Comparison of ENCODE assay signal across 8 cellular contexts in genomic region chr7:51430480-51431086, GRCh38.
DNase-seq lines count a peak whose midpoint lies in the region; TF ChIP-seq lines count a peak whose summit lies in the region.

No MANE protein-coding gene starts in this region.

- intact Hi-C loops in esophagus squamous epithelium (cut with DNase I) (no loop called here), uterus (cut with DNase I; ENCODE audit: low total_unique reads) (no loop called here)

- no peaks in the 10 kb centered on the region for H3K4me1 ChIP-seq in esophagus squamous epithelium
- no peaks in the 10 kb centered on the region for H3K4me1 ChIP-seq in uterus

- no peak for TF ChIP-seq POLR2A in esophagus squamous epithelium (IDR thresholded peaks at IDR 0.05)
- TF ChIP-seq POLR2A in uterus (IDR thresholded peaks at IDR 0.05), result no peak

- no peaks in the 10 kb centered on the region for H3K9me3 Mint-ChIP-seq in activated CD4-positive, alpha-beta T cell treated with anti-CD3 and anti-CD28 coated beads, Interleukin-2, amount 10 ng/mL, durations not matched to agents 7 days and 5 days
- no peaks in the 10 kb centered on the region for H3K9me3 Mint-ChIP-seq in nephron progenitor cell

- no peak overlapping the region for H3K27ac Mint-ChIP-seq in activated CD4-positive, alpha-beta T cell treated with anti-CD3 and anti-CD28 coated beads, Interleukin-2, amount 10 ng/mL, durations not matched to agents 7 days and 5 days
- no peak overlapping the region for H3K27ac Mint-ChIP-seq in nephron progenitor cell

- H3K9me3 ChIP-seq in esophagus squamous epithelium (no peaks in the 10 kb centered on the region), uterus (no peaks in the 10 kb centered on the region)

- CTCF ChIA-PET in activated CD4-positive, alpha-beta T cell treated with anti-CD3 and anti-CD28 coated beads, Interleukin-2, amount 10 ng/mL, durations not matched to agents 7 days and 5 days (lab: Charles Lee), result no interaction called here

- POLR2A ChIA-PET in activated CD4-positive, alpha-beta T cell treated with anti-CD3 and anti-CD28 coated beads, Interleukin-2, amount 10 ng/mL, durations not matched to agents 7 days and 5 days (lab: Charles Lee), result no interaction called here

- TF ChIP-seq CTCF in esophagus squamous epithelium (IDR thresholded peaks at IDR 0.05) (peak; percentile 26 to 80 (median 66)), nephron progenitor cell (IDR thresholded peaks at IDR 0.05) (peak; percentile 86), uterus (IDR thresholded peaks at IDR 0.05) (peak; percentile 44 to 58 (median 47))

- no peak overlapping the region for H3K4me3 Mint-ChIP-seq in activated CD4-positive, alpha-beta T cell treated with anti-CD3 and anti-CD28 coated beads, Interleukin-2, amount 10 ng/mL, durations not matched to agents 7 days and 5 days
- no peak overlapping the region for H3K4me3 Mint-ChIP-seq in nephron progenitor cell

- WGBS in esophagus squamous epithelium, 2 donors, result 14 to 16% methylated on average over 13 of the region's 13 CpGs

- peak; percentile 87 for DNase-seq in DMS53 (lab: John Stamatoyannopoulos, UW)
- DNase-seq in H7, result peak; percentile 80
- peak; percentile 30 for DNase-seq in NCI-H2171 (lab: John Stamatoyannopoulos, UW)
- peak; percentile 63 for DNase-seq in activated CD4-positive, alpha-beta T cell treated with anti-CD3 and anti-CD28 coated beads, Interleukin-2, amount 10 ng/mL, durations not matched to agents 7 days and 5 days
- no peak for DNase-seq in esophagus squamous epithelium (lab: John Stamatoyannopoulos, UW)
- peak; percentile 71 for DNase-seq in nephron progenitor cell
- DNase-seq in uterus, result no peak
- no peak for DNase-seq in activated CD4-positive, CD25-positive, alpha-beta regulatory T cell treated with anti-CD3 and anti-CD28 coated beads, Interleukin-2, amount 50 U/mL, for 72 hours

- H3K36me3 Mint-ChIP-seq in activated CD4-positive, alpha-beta T cell treated with anti-CD3 and anti-CD28 coated beads, Interleukin-2, amount 10 ng/mL, durations not matched to agents 7 days and 5 days (ENCODE audit: low read depth), result no peaks in the 10 kb centered on the region
- H3K36me3 Mint-ChIP-seq in nephron progenitor cell (ENCODE audit: low read depth), result no peaks in the 10 kb centered on the region

- H3K36me3 ChIP-seq in H7 (replicated peaks; ENCODE audit: control insufficient read depth, insufficient read depth, low read length) (no peaks in the 10 kb centered on the region), esophagus squamous epithelium (no peaks in the 10 kb centered on the region), uterus (no peaks in the 10 kb centered on the region)

- H3K27me3 Mint-ChIP-seq in activated CD4-positive, alpha-beta T cell treated with anti-CD3 and anti-CD28 coated beads, Interleukin-2, amount 10 ng/mL, durations not matched to agents 7 days and 5 days, result no peaks in the 10 kb centered on the region
- H3K27me3 Mint-ChIP-seq in nephron progenitor cell (ENCODE audit: low read depth, poor library complexity), result peaks cover 13% of the 10 kb centered on the region

- H3K27ac ChIP-seq in esophagus squamous epithelium (no peak overlapping the region), uterus (no peak overlapping the region)

- H3K27me3 ChIP-seq in H7 (ENCODE audit: control insufficient read depth, insufficient read depth, low read length) (no peaks in the 10 kb centered on the region), esophagus squamous epithelium (peaks cover 0 to 8% (median 0%) of the 10 kb centered on the region in 4 donors), uterus (no peaks in the 10 kb centered on the region)

- H3K4me1 Mint-ChIP-seq in activated CD4-positive, alpha-beta T cell treated with anti-CD3 and anti-CD28 coated beads, Interleukin-2, amount 10 ng/mL, durations not matched to agents 7 days and 5 days, result no peaks in the 10 kb centered on the region
- H3K4me1 Mint-ChIP-seq in nephron progenitor cell, result no peaks in the 10 kb centered on the region

- no peak overlapping the region for H3K4me3 ChIP-seq in H7 (ENCODE audit: insufficient read depth, low read depth, low read length)
- no peak overlapping the region for H3K4me3 ChIP-seq in esophagus squamous epithelium
- H3K4me3 ChIP-seq in uterus, result no peak overlapping the region

Comparison
In these comparisons a context has a peak if more than half of its experiments do, and no peak if none do; other contexts are left out.
1. DNase-seq: peak in DMS53 (single experiment), H7 (single experiment), NCI-H2171 (single experiment), activated CD4-positive, alpha-beta T cell treated with anti-CD3 and anti-CD28 coated beads, Interleukin-2, amount 10 ng/mL, durations not matched to agents 7 days and 5 days (single experiment) and nephron progenitor cell (single experiment); none in esophagus squamous epithelium (single experiment), uterus (0 of 2) and activated CD4-positive, CD25-positive, alpha-beta regulatory T cell treated with anti-CD3 and anti-CD28 coated beads, Interleukin-2, amount 50 U/mL, for 72 hours (single experiment).
2. Peak in every context shown above with its lines, with median percentiles within 50 percentile points of each other: CTCF ChIP-seq.